In genomic region chr16:56204836-56205235, GRCh38 we compare ENCODE assay signal across 24 cellular contexts.
"Had no signal": no experiment of that assay in that cellular context is flagged by ENCODE, and none has a peak within 500 bp of the region (broad histone marks: within the 10 kb centered on the region; RNA-seq: fewer than 3 reads in every experiment).

No MANE protein-coding gene starts in this region.

- FAIRE-seq: islet of Langerhans, kidney had no signal

- DNase-seq: hypothalamus; immature natural killer cell; kidney; left colon; left ventricle myocardium inferior; mesendoderm; naive thymus-derived CD4-positive, alpha-beta T cell; ovary; right lobe of liver; stimulated activated CD4-positive, alpha-beta T cell treated with anti-CD3 and anti-CD28 coated beads, Interleukin-12 subunit alpha, Interleukin-12 subunit beta, amount 100 ng/mL, for 4 hours; stimulated activated CD4-positive, alpha-beta T cell treated with anti-CD3 and anti-CD28 coated beads, Interleukin-15, amount 100 ng/mL, for 24 hours; stimulated activated CD4-positive, alpha-beta T cell treated with anti-CD3 and anti-CD28 coated beads, Interleukin-2, amount 100 ng/mL, for 24 hours; stimulated activated CD4-positive, alpha-beta T cell treated with anti-CD3 and anti-CD28 coated beads, Interleukin-4, amount 100 ng/mL, for 1 hour; stimulated activated naive CD4-positive, alpha-beta T cell; tibial artery; uterus had no signal

- H3K27ac ChIP-seq: left ventricle myocardium inferior, ovary, right lobe of liver, skin epidermis, suprapubic skin, thoracic aorta, tibial artery, uterus had no signal

- H3K4me1 ChIP-seq: uterus had no signal

- ATAC-seq: left colon; naive thymus-derived CD4-positive, alpha-beta T cell; natural killer cell treated with Interleukin-12 subunit alpha and Interleukin-12 subunit beta and Interleukin-15 and Interleukin-18, amount 100 ng/mL, for 72 hours; right lobe of liver; stimulated activated effector memory CD8-positive, alpha-beta T cell treated with anti-CD3 and anti-CD28 coated beads, Interleukin-12 subunit alpha, Interleukin-12 subunit beta, amount 100 ng/mL, for 72 hours had no signal

- H3K4me3 ChIP-seq: left ventricle myocardium inferior, lung, ovary, right atrium auricular region, right lobe of liver, skin epidermis, suprapubic skin, thoracic aorta, tibial artery, uterus had no signal

- H3K36me3 ChIP-seq: left ventricle myocardium inferior, ovary, right atrium auricular region, right lobe of liver, suprapubic skin, thoracic aorta, tibial artery, uterus had no signal

- H3K27me3 ChIP-seq: ovary, right atrium auricular region, right lobe of liver, suprapubic skin, tibial artery, uterus had no signal

- H3K9me3 ChIP-seq: left ventricle myocardium inferior, ovary, right atrium auricular region, right lobe of liver, suprapubic skin, thoracic aorta, tibial artery, uterus had no signal
